In the genomic region with DNA sequence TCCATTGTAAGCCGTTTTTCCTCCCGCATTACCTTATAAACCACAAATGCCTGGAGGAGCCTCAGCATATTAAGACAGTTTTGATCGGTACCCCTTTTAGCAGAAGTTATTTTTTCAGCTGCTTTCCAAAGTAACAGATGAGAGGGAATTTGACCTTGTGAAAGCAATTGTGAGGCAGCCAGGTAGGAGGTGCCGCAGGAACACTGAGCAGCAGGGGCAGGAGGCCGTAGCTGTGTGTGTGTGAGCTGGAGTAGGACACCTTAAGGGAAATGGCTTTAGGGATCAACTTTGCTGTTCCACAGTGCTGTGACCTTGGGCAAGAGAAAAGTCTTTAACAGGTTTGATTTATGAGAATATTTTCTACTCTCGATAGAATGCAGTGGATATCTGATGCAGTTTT, we compare ENCODE assay signal across 20 cellular contexts.
"Had no signal": no experiment of that assay in that cellular context is flagged by ENCODE, and none has a peak within 500 bp of the region (broad histone marks: within the 10 kb centered on the region; RNA-seq: fewer than 3 reads in every experiment).

No MANE protein-coding gene starts in this region.

- H3K27ac ChIP-seq: RWPE1 had no signal

- H3K9ac ChIP-seq: SK-N-SH had no signal

- H3K4me2 ChIP-seq: SK-N-SH had no signal

- DNase-seq: KBM-7; MV-4-11; NCI-H1048; NCI-H1105; NCI-H1417; NCI-H1436 treated with DMSO at 0.1 percent for 48 hours; NCI-H1694; NCI-H187 treated with DMSO at 0.1 percent for 48 hours; NCI-H2029 treated with DMSO at 0.1 percent for 48 hours; NCI-H2227 treated with DMSO at 0.1 percent for 48 hours; NCI-H510A; NCI-H524 treated with DMSO at 0.1 percent for 48 hours; NCI-H69; NCI-H774; NK-92 treated with Interleukin-12 subunit alpha and Interleukin-12 subunit beta, amount 100 ng/mL, for 24 hours; PC-3; SHP77; SK-N-SH had no signal

- H3K9me3 ChIP-seq: SK-N-SH had no signal

- ATAC-seq: Panc1, PC-3 had no signal

- H3K9me2 ChIP-seq: SK-N-SH had no signal
